ENCODE assay signal across 40 cellular contexts in genomic region chr1:203089001-203089650, GRCh38. TPM values are rescaled to one million over a fixed set of nuclear protein-coding genes. Genes with fewer than 3 reads are reported as not detected.
DNase-seq lines count a peak whose midpoint lies in the region; ATAC-seq, FAIRE-seq and TF ChIP-seq lines count a peak whose summit lies in the region.
"Had no signal": no experiment of that assay in that cellular context is flagged by ENCODE, and none has a peak within 500 bp of the region (broad histone marks: within the 10 kb centered on the region; RNA-seq: fewer than 3 reads in every experiment).

No MANE protein-coding gene starts in this region.

- 0% methylated on average over 7 of the region's 7 CpGs for WGBS in K562 (ENCODE audit: insufficient coverage, low coverage, missing lambda C conversion rate)

- BruUV-seq in K562 (replicated peaks; lab: Mats Ljungman, UMichigan): no TSS peak

- FAIRE-seq in K562 (lab: Jason Lieb, UNC): no peak
- FAIRE-seq: urothelium cell line had no signal

- H3K9ac ChIP-seq in K562 (ENCODE audit: insufficient read depth in 1 of 2, low read depth in 2 of 2, low read length in 2 of 2): no peak overlapping the region

- DNase-seq in activated CD8-positive, alpha-beta memory T cell treated with anti-CD3 and anti-CD28 coated beads, Interleukin-2, amount 10 ng/mL, durations not matched to agents 7 days and 5 days: peak; percentile 40
- DNase-seq in activated CD8-positive, alpha-beta memory T cell treated with anti-CD3 and anti-CD28 coated beads for 24 hours: no peak
- DNase-seq in K562 (ENCODE audit: extremely low read depth in 1 of 4, low spot score in 3 of 4): no peak
- DNase-seq in foreskin keratinocyte: peak; percentile 62 to 82
- DNase-seq in pons (ENCODE audit: low spot score): peak; percentile 11
- DNase-seq in chondrocyte (ENCODE audit: low spot score): no peak
- DNase-seq in COR-L47 (lab: John Stamatoyannopoulos, UW): no peak
- DNase-seq: activated CD4-positive, alpha-beta memory T cell treated with anti-CD3 and anti-CD28 coated beads, Interleukin-2, amount 10 ng/mL, durations not matched to agents 7 days and 5 days; activated naive CD4-positive, alpha-beta T cell treated with anti-CD3 and anti-CD28 coated beads, Interleukin-2, amount 10 ng/mL, durations not matched to agents 7 days and 5 days; DMS79 treated with DMSO at 0.1 percent for 48 hours; effector memory CD4-positive, alpha-beta T cell; erythroblast; GDM1; kidney glomerular epithelial cell; lower lobe of right lung; NCI-H1105; NCI-H187; NCI-H2171 treated with DMSO at 0.1 percent for 48 hours; right cardiac atrium; spleen; stimulated activated CD8-positive, alpha-beta memory T cell treated with anti-CD3 and anti-CD28 coated beads, Interleukin-4, amount 100 ng/mL, for 48 hours had no signal

- H3K27me3 ChIP-seq in K562 (ENCODE audit: control insufficient read depth in 2 of 2, insufficient read depth in 2 of 2, low read length in 2 of 2) (peaks cover 30 to 54% of the 10 kb centered on the region in 2 experiments), foreskin keratinocyte (peaks cover 3% of the 10 kb centered on the region)
- H3K27me3 ChIP-seq: breast epithelium had no signal

- no peak for TF ChIP-seq RAD21 in K562 (CRISPR knock-in tag; conservative IDR thresholded peaks at IDR 0.05 in 1 of 2, IDR thresholded peaks at IDR 0.05 in 1 of 2)

- no peaks in the 10 kb centered on the region for H3K9me3 ChIP-seq in K562 (replicated peaks; ENCODE audit: control insufficient read depth, insufficient read depth, low read depth, low read length)
- H3K9me3 ChIP-seq: breast epithelium, thoracic aorta had no signal

- no peak overlapping the region for H3K27ac Mint-ChIP-seq in activated CD8-positive, alpha-beta memory T cell treated with anti-CD3 and anti-CD28 coated beads, Interleukin-2, amount 10 ng/mL, durations not matched to agents 7 days and 5 days
- no peak overlapping the region for H3K27ac Mint-ChIP-seq in chondrocyte (ENCODE audit: unreplicated experiment)
- H3K27ac Mint-ChIP-seq: activated CD4-positive, alpha-beta memory T cell treated with anti-CD3 and anti-CD28 coated beads, Interleukin-2, amount 10 ng/mL, durations not matched to agents 7 days and 5 days; activated naive CD4-positive, alpha-beta T cell treated with anti-CD3 and anti-CD28 coated beads, Interleukin-2, amount 10 ng/mL, durations not matched to agents 7 days and 5 days; activated T-helper 17 cell treated with anti-CD3 and anti-CD28 coated beads, Interleukin-2, amount 50 U/mL, for 72 hours; CD14-positive monocyte; GM23338; stimulated activated naive CD8-positive, alpha-beta T cell treated with anti-CD3 and anti-CD28 coated beads, Interleukin-15, Interleukin-2, amounts not matched to agents 100 ng/mL and 50 ng/mL, for 24 hours; T-helper 1 cell treated with Interleukin-12 subunit alpha and Interleukin-12 subunit beta and Interleukin-4 antibody, amounts not matched to agents 30 μg/mL and 1 μg/mL, for 36 hours had no signal

- POLR2A ChIA-PET in K562 (lab: Yijun Ruan, JAX): interaction anchor here (0.8 to 3.6 kb wide), 2 partner anchors 12 to 16 kb away, joined by 3 to 12 read pairs; no protein-coding TSS in a partner anchor

- in situ Hi-C loops in K562 (cut with MboI): no loop called here

- H3K4me1 ChIP-seq in K562 (replicated peaks in 1 of 2; ENCODE audit: control insufficient read depth in 2 of 2, insufficient read depth in 2 of 2, low read length in 2 of 2) (peaks cover 0 to 11% of the 10 kb centered on the region in 2 experiments; a peak in 3 of 5 replicates), foreskin keratinocyte (no peaks in the 10 kb centered on the region)
- H3K4me1 ChIP-seq: breast epithelium, lower lobe of right lung, spleen had no signal

- no peak overlapping the region for H3K4me2 ChIP-seq in K562 (ENCODE audit: insufficient read depth, low read length)
- H3K4me2 ChIP-seq: GM23338 had no signal

- peaks cover 18% of the 10 kb centered on the region for H3K27me3 Mint-ChIP-seq in activated CD8-positive, alpha-beta memory T cell treated with anti-CD3 and anti-CD28 coated beads, Interleukin-2, amount 10 ng/mL, durations not matched to agents 7 days and 5 days
- H3K27me3 Mint-ChIP-seq in chondrocyte (ENCODE audit: low read depth): peaks cover 46% of the 10 kb centered on the region

- intact Hi-C loops in K562 (cut with micrococcal nuclease): no loop called here

- CTCF ChIA-PET in activated CD8-positive, alpha-beta memory T cell treated with anti-CD3 and anti-CD28 coated beads, Interleukin-2, amount 10 ng/mL, durations not matched to agents 7 days and 5 days (lab: Charles Lee): no interaction called here
- CTCF ChIA-PET in K562 (lab: Yijun Ruan, JAX; ENCODE audit: low intra/inter-chr PET ratio): no interaction called here

- no peak overlapping the region for H3K27ac ChIP-seq in K562 (ENCODE audit: extremely low read depth, low read depth, low read length)
- H3K27ac ChIP-seq in foreskin keratinocyte: no peak overlapping the region
- H3K27ac ChIP-seq: breast epithelium, coronary artery, lower lobe of right lung, spleen, thoracic aorta had no signal

- TF ChIP-seq CTCF in K562 (IDR thresholded peaks at IDR 0.05 in 2 of 3, conservative IDR thresholded peaks at IDR 0.05 in 1 of 3; ENCODE audit: insufficient read depth in 2 of 3, low read depth in 1 of 3, low read length in 3 of 3) (no peak), foreskin keratinocyte (conservative IDR thresholded peaks at IDR 0.05) (no peak), chondrocyte (IDR thresholded peaks at IDR 0.05) (no peak)

- no peaks in the 10 kb centered on the region for H3K36me3 ChIP-seq in K562 (ENCODE audit: control insufficient read depth, insufficient read depth, low read length)
- H3K36me3 ChIP-seq: breast epithelium, lower lobe of right lung, spleen, thoracic aorta had no signal

- no peaks in the 10 kb centered on the region for H3K79me2 ChIP-seq in K562 (ENCODE audit: control insufficient read depth, insufficient read depth, low read length)

- H2AFZ ChIP-seq in K562 (ENCODE audit: low read depth, low read length): no peak overlapping the region
- H2AFZ ChIP-seq: GM23338 had no signal

- H3K4me3 ChIP-seq in K562: no peak overlapping the region
- H3K4me3 ChIP-seq: breast epithelium, coronary artery, GM23338, lower lobe of right lung, spleen, thoracic aorta had no signal

- H3K4me3 Mint-ChIP-seq in activated CD8-positive, alpha-beta memory T cell treated with anti-CD3 and anti-CD28 coated beads, Interleukin-2, amount 10 ng/mL, durations not matched to agents 7 days and 5 days: no peak overlapping the region
- H3K4me3 Mint-ChIP-seq in chondrocyte (ENCODE audit: unreplicated experiment): no peak overlapping the region
- H3K4me3 Mint-ChIP-seq: activated CD4-positive, alpha-beta memory T cell treated with anti-CD3 and anti-CD28 coated beads, Interleukin-2, amount 10 ng/mL, durations not matched to agents 7 days and 5 days; activated naive CD4-positive, alpha-beta T cell treated with anti-CD3 and anti-CD28 coated beads, Interleukin-2, amount 10 ng/mL, durations not matched to agents 7 days and 5 days; activated T-helper 17 cell treated with anti-CD3 and anti-CD28 coated beads, Interleukin-2, amount 50 U/mL, for 72 hours; CD14-positive monocyte; GM23338; stimulated activated naive CD8-positive, alpha-beta T cell treated with anti-CD3 and anti-CD28 coated beads, Interleukin-15, Interleukin-2, amounts not matched to agents 100 ng/mL and 50 ng/mL, for 24 hours; T-helper 1 cell treated with Interleukin-12 subunit alpha and Interleukin-12 subunit beta and Interleukin-4 antibody, amounts not matched to agents 30 μg/mL and 1 μg/mL, for 36 hours had no signal

- TF ChIP-seq EP300 in K562 (IDR thresholded peaks at IDR 0.05; ENCODE audit: low read length): no peak

- no peaks in the 10 kb centered on the region for H3K4me1 Mint-ChIP-seq in activated CD8-positive, alpha-beta memory T cell treated with anti-CD3 and anti-CD28 coated beads, Interleukin-2, amount 10 ng/mL, durations not matched to agents 7 days and 5 days
- H3K4me1 Mint-ChIP-seq in chondrocyte (ENCODE audit: low read depth): peaks cover 5% of the 10 kb centered on the region
- H3K4me1 Mint-ChIP-seq: activated CD4-positive, alpha-beta memory T cell treated with anti-CD3 and anti-CD28 coated beads, Interleukin-2, amount 10 ng/mL, durations not matched to agents 7 days and 5 days; activated naive CD4-positive, alpha-beta T cell treated with anti-CD3 and anti-CD28 coated beads, Interleukin-2, amount 10 ng/mL, durations not matched to agents 7 days and 5 days; activated T-helper 17 cell treated with anti-CD3 and anti-CD28 coated beads, Interleukin-2, amount 50 U/mL, for 72 hours had no signal

- no peaks in the 10 kb centered on the region for H3K36me3 Mint-ChIP-seq in activated CD8-positive, alpha-beta memory T cell treated with anti-CD3 and anti-CD28 coated beads, Interleukin-2, amount 10 ng/mL, durations not matched to agents 7 days and 5 days
- peaks cover 2% of the 10 kb centered on the region for H3K36me3 Mint-ChIP-seq in chondrocyte (ENCODE audit: low read depth)
- H3K36me3 Mint-ChIP-seq: activated naive CD4-positive, alpha-beta T cell treated with anti-CD3 and anti-CD28 coated beads, Interleukin-2, amount 10 ng/mL, durations not matched to agents 7 days and 5 days; CD14-positive monocyte had no signal

- TF ChIP-seq POLR2A in K562 (conservative IDR thresholded peaks at IDR 0.05): no peak

- H3K9me3 Mint-ChIP-seq in activated CD8-positive, alpha-beta memory T cell treated with anti-CD3 and anti-CD28 coated beads, Interleukin-2, amount 10 ng/mL, durations not matched to agents 7 days and 5 days (ENCODE audit: low read depth): no peaks in the 10 kb centered on the region
- no peaks in the 10 kb centered on the region for H3K9me3 Mint-ChIP-seq in chondrocyte (ENCODE audit: low read depth)
- H3K9me3 Mint-ChIP-seq: activated CD4-positive, alpha-beta memory T cell treated with anti-CD3 and anti-CD28 coated beads, Interleukin-2, amount 10 ng/mL, durations not matched to agents 7 days and 5 days; activated naive CD4-positive, alpha-beta T cell treated with anti-CD3 and anti-CD28 coated beads, Interleukin-2, amount 10 ng/mL, durations not matched to agents 7 days and 5 days; activated T-helper 17 cell treated with anti-CD3 and anti-CD28 coated beads, Interleukin-2, amount 50 U/mL, for 72 hours; GM23338; T-helper 1 cell treated with Interleukin-12 subunit alpha and Interleukin-12 subunit beta and Interleukin-4 antibody, amounts not matched to agents 30 μg/mL and 1 μg/mL, for 36 hours had no signal

- H4K20me1 ChIP-seq in K562 (replicated peaks; ENCODE audit: control insufficient read depth, insufficient read depth, low read length): peaks cover 8% of the 10 kb centered on the region

- H3K9me1 ChIP-seq in K562 (ENCODE audit: control insufficient read depth, insufficient read depth, low read length): no peaks in the 10 kb centered on the region

- no peak for ATAC-seq in activated CD8-positive, alpha-beta memory T cell treated with anti-CD3 and anti-CD28 coated beads, Interleukin-2, amount 10 ng/mL, durations not matched to agents 7 days and 5 days
- ATAC-seq in K562 (no peak), foreskin keratinocyte (peak; percentile 40), GM18502 (IDR thresholded peaks at IDR 0.05; ENCODE audit: poor library complexity, unreplicated experiment) (no peak)
- ATAC-seq: activated CD4-positive, CD25-positive, alpha-beta regulatory T cell treated with anti-CD3 and anti-CD28 coated beads, Interleukin-2, amount 50 U/mL, for 24 hours; activated T-helper 17 cell treated with anti-CD3 and anti-CD28 coated beads, Interleukin-2, amount 50 U/mL, for 72 hours; lower lobe of right lung; right cardiac atrium; Right ventricle myocardium inferior; SK-N-SH treated with all-trans-retinoic acid at 6 μM for 48 hours had no signal

RNA-seq across cellular contexts. Expression of gene MYOG, which starts 3.3 kb away (rescaled TPM):
- not detected for total RNA-seq in activated CD8-positive, alpha-beta memory T cell treated with anti-CD3 and anti-CD28 coated beads, Interleukin-2, amount 10 ng/mL, durations not matched to agents 7 days and 5 days
- not detected in 2 replicates for total RNA-seq in K562 (2011; cell fraction: chromatin; rRNA removed; ENCODE audit: low replicate concordance)
- not detected in 2 replicates for total RNA-seq in K562 (2011; cell fraction: nucleolus; rRNA removed)
- not detected in 2 replicates for total RNA-seq in K562 (2011; cell fraction: nucleoplasm; rRNA removed)
- total RNA-seq in K562 (2014; rRNA removed) (not detected in 2 replicates), K562 (2014; rRNA removed; fragmentation: Illumina TruSeq; extraction: Trizol) (not detected in 2 replicates), K562 (2015; rRNA removed; fragmentation: Illumina TruSeq; extraction: Trizol) (not detected in 2 replicates), K562 (2021) (not detected in 2 replicates), foreskin keratinocyte (not detected in 2 replicates), chondrocyte (not detected in 3 replicates)
- polyA plus RNA-seq in K562 (2011; rRNA removed) (not detected in 2 replicates), K562 (2014; fragmentation: Illumina TruSeq; extraction: Trizol) (not detected in 2 replicates), K562 (2014; fragmentation: Nextera tagmentation; extraction: Ambion mirVana) (not detected), K562 (2014; rRNA removed) (not detected in 2 replicates), foreskin keratinocyte (not detected in 2 replicates)
- not detected in 2 replicates for polyA plus RNA-seq in K562 (2011; cell fraction: cytosol; rRNA removed)
- polyA plus RNA-seq in K562 (2011; cell fraction: nucleus; rRNA removed): not detected in 2 replicates
- not detected in 2 replicates for polyA plus RNA-seq in K562 (2012)
- polyA minus RNA-seq in K562 (2011; rRNA and poly(A)+ RNA removed): not detected in 2 replicates
- polyA minus RNA-seq in K562 (2011; cell fraction: cytosol; rRNA and poly(A)+ RNA removed): not detected in 2 replicates
- not detected in 2 replicates for polyA minus RNA-seq in K562 (2011; cell fraction: nucleus; rRNA and poly(A)+ RNA removed)
- total RNA-seq: A172; activated CD4-positive, alpha-beta memory T cell treated with anti-CD3 and anti-CD28 coated beads, Interleukin-2, amount 10 ng/mL, durations not matched to agents 7 days and 5 days; activated T-helper 17 cell treated with anti-CD3 and anti-CD28 coated beads, Interleukin-2, amount 50 U/mL, for 72 hours; breast epithelium; fibroblast of villous mesenchyme; GM23338; HT1080; lower lobe of right lung; M059J; mononuclear cell; right cardiac atrium; Right ventricle myocardium inferior; spleen; thoracic aorta had no signal
- polyA plus RNA-seq: CD14-positive monocyte, GM23338, neural cell, right cardiac atrium, spleen had no signal

RNA-seq across cellular contexts. Expression of gene ADORA1, which starts 38.4 kb away (rescaled TPM):
- not detected for total RNA-seq in activated CD8-positive, alpha-beta memory T cell treated with anti-CD3 and anti-CD28 coated beads, Interleukin-2, amount 10 ng/mL, durations not matched to agents 7 days and 5 days
- not detected in 2 replicates for total RNA-seq in K562 (2011; cell fraction: chromatin; rRNA removed; ENCODE audit: low replicate concordance)
- total RNA-seq in K562 (2011; cell fraction: nucleolus; rRNA removed): not detected in 2 replicates
- not detected in 2 replicates for total RNA-seq in K562 (2011; cell fraction: nucleoplasm; rRNA removed)
- not detected in 2 replicates for total RNA-seq in K562 (2014; rRNA removed)
- not detected in 2 replicates for total RNA-seq in K562 (2014; rRNA removed; fragmentation: Illumina TruSeq; extraction: Trizol)
- total RNA-seq in K562 (2015; rRNA removed; fragmentation: Illumina TruSeq; extraction: Trizol): not detected in 2 replicates
- total RNA-seq in K562 (2021): not detected in 2 replicates
- not detected in 2 replicates for polyA plus RNA-seq in K562 (2011; rRNA removed)
- not detected in 2 replicates for polyA plus RNA-seq in K562 (2011; cell fraction: cytosol; rRNA removed)
- polyA plus RNA-seq in K562 (2011; cell fraction: nucleus; rRNA removed): not detected in 2 replicates
- polyA plus RNA-seq in K562 (2012): 0.12 TPM in 1 of 2 replicates, not detected in the other
- polyA plus RNA-seq in K562 (2014; fragmentation: Illumina TruSeq; extraction: Trizol): not detected in 2 replicates
- not detected for polyA plus RNA-seq in K562 (2014; fragmentation: Nextera tagmentation; extraction: Ambion mirVana)
- polyA plus RNA-seq in K562 (2014; rRNA removed): not detected in 2 replicates
- polyA minus RNA-seq in K562 (2011; rRNA and poly(A)+ RNA removed): not detected in 2 replicates
- not detected in 2 replicates for polyA minus RNA-seq in K562 (2011; cell fraction: cytosol; rRNA and poly(A)+ RNA removed)
- not detected in 2 replicates for polyA minus RNA-seq in K562 (2011; cell fraction: nucleus; rRNA and poly(A)+ RNA removed)
- total RNA-seq in foreskin keratinocyte: 0.21 and 0.71 TPM in 2 replicates
- 0.20 and 0.59 TPM in 2 replicates for polyA plus RNA-seq in foreskin keratinocyte
- 0.24 to 2.1 TPM (median 1.7 TPM) in 3 replicates for total RNA-seq in chondrocyte
- total RNA-seq: activated T-helper 17 cell treated with anti-CD3 and anti-CD28 coated beads, Interleukin-2, amount 50 U/mL, for 72 hours; mononuclear cell; thoracic aorta had no signal

Comparison
In these comparisons a context has a peak if more than half of its experiments do, and no peak if none do; other contexts are left out.
1. DNase-seq: peak in activated CD8-positive, alpha-beta memory T cell treated with anti-CD3 and anti-CD28 coated beads, Interleukin-2, amount 10 ng/mL, durations not matched to agents 7 days and 5 days (single experiment), foreskin keratinocyte (2 of 2) and pons (single experiment); none in activated CD8-positive, alpha-beta memory T cell treated with anti-CD3 and anti-CD28 coated beads for 24 hours (single experiment), K562 (0 of 4), chondrocyte (single experiment) and COR-L47 (single experiment).